In genomic region chr3:98713984-98714383, GRCh38 we compare ENCODE assay signal across 11 cellular contexts. TPM values are rescaled to one million over a fixed set of nuclear protein-coding genes. Genes with fewer than 3 reads are reported as not detected.
"Had no signal": no experiment of that assay in that cellular context is flagged by ENCODE, and none has a peak within 500 bp of the region (broad histone marks: within the 10 kb centered on the region; RNA-seq: fewer than 3 reads in every experiment).

No MANE protein-coding gene starts in this region.

- ATAC-seq: HCT116, HepG2 had no signal

- H3K4me3 ChIP-seq: HAP-1 had no signal

- H3K27ac ChIP-seq: HL-60, KMS-11 had no signal

- H3K36me3 ChIP-seq: HAP-1 had no signal

- H3K36me3 Mint-ChIP-seq: IgD-negative memory B cell had no signal

- H3K9me3 ChIP-seq: HAP-1 had no signal

- H3K4me2 ChIP-seq: KMS-11 had no signal

- DNase-seq: GOT3, HFFc6, Karpas-422, KBM-7 had no signal

- H3K9me3 Mint-ChIP-seq: HFFc6 had no signal

- H3K27ac Mint-ChIP-seq: HFFc6, IgD-negative memory B cell had no signal

- H3K27me3 Mint-ChIP-seq: IgD-negative memory B cell had no signal

- FAIRE-seq: H54, HepG2 had no signal

- H3K9ac ChIP-seq: KMS-11 had no signal

- H3K4me1 ChIP-seq: HAP-1 had no signal

- H3K4me3 Mint-ChIP-seq: HFFc6, IgD-negative memory B cell had no signal

RNA-seq across cellular contexts. Expression of gene ST3GAL6, which starts 49.2 kb away (rescaled TPM):
- total RNA-seq: HFFc6 had no signal
- polyA plus RNA-seq: IgD-negative memory B cell had no signal
